ENCODE assay signal across 15 cellular contexts in the genomic region with DNA sequence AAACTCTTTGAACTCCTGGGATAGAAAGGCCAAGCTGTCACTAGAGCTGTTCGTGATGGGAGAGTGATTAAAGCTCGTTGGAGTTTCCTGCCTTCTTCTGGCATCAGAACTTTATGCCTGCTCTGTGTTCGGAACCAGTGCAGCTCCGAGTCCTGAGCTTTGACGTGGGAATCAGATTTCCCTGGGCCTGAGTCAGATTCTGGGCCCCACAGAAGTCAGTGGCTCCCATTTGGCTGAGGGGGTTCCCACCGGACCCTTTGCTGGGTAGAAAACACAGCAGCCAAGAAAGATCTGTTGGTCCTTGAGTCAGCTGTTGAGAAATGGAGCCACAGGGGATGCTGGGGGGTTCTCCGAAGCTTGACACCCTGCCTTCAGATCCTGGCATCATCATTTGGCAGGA.
DNase-seq lines count a peak whose midpoint lies in the region; ATAC-seq and TF ChIP-seq lines count a peak whose summit lies in the region.
"Had no signal": no experiment of that assay in that cellular context is flagged by ENCODE, and none has a peak within 500 bp of the region (broad histone marks: within the 10 kb centered on the region; RNA-seq: fewer than 3 reads in every experiment).

No MANE protein-coding gene starts in this region.

- DNase-seq in activated T-cell treated with anti-CD3 and anti-CD28 coated beads, Interleukin-2, amount 50 U/mL, for 24 hours = peak; percentile 32
- no peak for DNase-seq in activated T-cell treated with anti-CD3 and anti-CD28 coated beads, Interleukin-2, amount 50 U/mL, for 1 hour
- DNase-seq in T-helper 17 cell (no peak), sciatic nerve (ENCODE audit: low spot score) (no peak), Peyer's patch (no peak), sigmoid colon (no peak), NCI-H128 (lab: John Stamatoyannopoulos, UW; ENCODE audit: unreplicated experiment) (no peak)
- no peak for DNase-seq in effector memory CD8-positive, alpha-beta T cell
- DNase-seq: effector CD4-positive, alpha-beta T cell; KG1; NCI-H510A treated with DMSO at 0.1 percent for 48 hours; T1000 had no signal

- no peaks in the 10 kb centered on the region for H3K27me3 Mint-ChIP-seq in activated T-cell treated with anti-CD3 and anti-CD28 coated beads, Interleukin-2, amount 50 U/mL, for 24 hours
- no peaks in the 10 kb centered on the region for H3K27me3 Mint-ChIP-seq in T-helper 17 cell
- H3K27me3 Mint-ChIP-seq in effector memory CD8-positive, alpha-beta T cell = no peaks in the 10 kb centered on the region
- H3K27me3 Mint-ChIP-seq: memory B cell had no signal

- intact Hi-C loops in sciatic nerve (cut with DNase I) = loop anchor here (5.0 kb wide), 1 partner anchor 1878 kb away; no protein-coding TSS in a partner anchor
- intact Hi-C loops in sigmoid colon (cut with DNase I) = no loop called here

- ATAC-seq in T-helper 17 cell (no peak), sciatic nerve (peak; percentile 67)
- no peak for ATAC-seq in effector memory CD8-positive, alpha-beta T cell (replicated peaks)
- ATAC-seq: gastrocnemius medialis had no signal

- H3K4me1 Mint-ChIP-seq in activated T-cell treated with anti-CD3 and anti-CD28 coated beads, Interleukin-2, amount 50 U/mL, for 24 hours (ENCODE audit: low read depth) = peaks cover 79% of the 10 kb centered on the region
- peaks cover 42% of the 10 kb centered on the region for H3K4me1 Mint-ChIP-seq in T-helper 17 cell
- peaks cover 51 to 70% of the 10 kb centered on the region in 2 donors for H3K4me1 Mint-ChIP-seq in effector memory CD8-positive, alpha-beta T cell (ENCODE audit: low read depth in 2 of 2)

- peaks cover 29% of the 10 kb centered on the region for H3K36me3 Mint-ChIP-seq in activated T-cell treated with anti-CD3 and anti-CD28 coated beads, Interleukin-2, amount 50 U/mL, for 24 hours (ENCODE audit: low read depth)
- no peaks in the 10 kb centered on the region for H3K36me3 Mint-ChIP-seq in T-helper 17 cell (ENCODE audit: low read depth)
- peaks cover 8% of the 10 kb centered on the region for H3K36me3 Mint-ChIP-seq in effector memory CD8-positive, alpha-beta T cell (ENCODE audit: insufficient read depth)

- H3K4me1 ChIP-seq in Peyer's patch = peaks cover 0 to 9% (median 3%) of the 10 kb centered on the region in 4 donors
- H3K4me1 ChIP-seq in sigmoid colon = peaks cover 0 to 5% (median 0%) of the 10 kb centered on the region in 4 donors
- H3K4me1 ChIP-seq: gastrocnemius medialis, HAP-1 had no signal

- no peaks in the 10 kb centered on the region for H3K36me3 ChIP-seq in Peyer's patch
- no peaks in the 10 kb centered on the region for H3K36me3 ChIP-seq in sigmoid colon
- H3K36me3 ChIP-seq: gastrocnemius medialis, HAP-1 had no signal

- H3K9me3 ChIP-seq in T-helper 17 cell (ENCODE audit: control insufficient read depth, low read length, poor library complexity, severe bottlenecking) (no peaks in the 10 kb centered on the region), Peyer's patch (no peaks in the 10 kb centered on the region), sigmoid colon (no peaks in the 10 kb centered on the region)
- H3K9me3 ChIP-seq: gastrocnemius medialis, HAP-1 had no signal

- no peak overlapping the region for H3K4me3 ChIP-seq in Peyer's patch
- no peak overlapping the region for H3K4me3 ChIP-seq in sigmoid colon
- H3K4me3 ChIP-seq: gastrocnemius medialis, HAP-1 had no signal

- TF ChIP-seq POLR2A in Peyer's patch (IDR thresholded peaks at IDR 0.05) (no peak), sigmoid colon (IDR thresholded peaks at IDR 0.05) (no peak)

- no peak for TF ChIP-seq CTCF in Peyer's patch (IDR thresholded peaks at IDR 0.05)
- TF ChIP-seq CTCF in sigmoid colon (IDR thresholded peaks at IDR 0.05) = no peak

- no peak overlapping the region for H3K4me3 Mint-ChIP-seq in activated T-cell treated with anti-CD3 and anti-CD28 coated beads, Interleukin-2, amount 50 U/mL, for 24 hours
- peak overlapping the region; percentile 61 for H3K4me3 Mint-ChIP-seq in T-helper 17 cell
- H3K4me3 Mint-ChIP-seq in effector memory CD8-positive, alpha-beta T cell = peak overlapping the region; percentile 38 to 59
- H3K4me3 Mint-ChIP-seq: memory B cell had no signal

- H3K27ac Mint-ChIP-seq in activated T-cell treated with anti-CD3 and anti-CD28 coated beads, Interleukin-2, amount 50 U/mL, for 24 hours = peak overlapping the region; percentile 94
- H3K27ac Mint-ChIP-seq in T-helper 17 cell = peak overlapping the region; percentile 91
- H3K27ac Mint-ChIP-seq in effector memory CD8-positive, alpha-beta T cell = peak overlapping the region; percentile 56 to 85

- H3K27ac ChIP-seq in Peyer's patch (no peak overlapping the region), sigmoid colon (no peak overlapping the region)
- H3K27ac ChIP-seq: gastrocnemius medialis had no signal

- no peak for TF ChIP-seq EP300 in sigmoid colon (IDR thresholded peaks at IDR 0.05)

- 74 to 81% methylated on average over 7 of the region's 7 CpGs for WGBS in sigmoid colon, 2 donors

- H3K27me3 ChIP-seq in Peyer's patch (no peaks in the 10 kb centered on the region), sigmoid colon (no peaks in the 10 kb centered on the region)
- H3K27me3 ChIP-seq: gastrocnemius medialis had no signal

- H3K9me3 Mint-ChIP-seq in activated T-cell treated with anti-CD3 and anti-CD28 coated beads, Interleukin-2, amount 50 U/mL, for 24 hours = peaks cover 6% of the 10 kb centered on the region
- no peaks in the 10 kb centered on the region for H3K9me3 Mint-ChIP-seq in effector memory CD8-positive, alpha-beta T cell
